Comparison of ENCODE assay signal across 20 cellular contexts in the genomic region with DNA sequence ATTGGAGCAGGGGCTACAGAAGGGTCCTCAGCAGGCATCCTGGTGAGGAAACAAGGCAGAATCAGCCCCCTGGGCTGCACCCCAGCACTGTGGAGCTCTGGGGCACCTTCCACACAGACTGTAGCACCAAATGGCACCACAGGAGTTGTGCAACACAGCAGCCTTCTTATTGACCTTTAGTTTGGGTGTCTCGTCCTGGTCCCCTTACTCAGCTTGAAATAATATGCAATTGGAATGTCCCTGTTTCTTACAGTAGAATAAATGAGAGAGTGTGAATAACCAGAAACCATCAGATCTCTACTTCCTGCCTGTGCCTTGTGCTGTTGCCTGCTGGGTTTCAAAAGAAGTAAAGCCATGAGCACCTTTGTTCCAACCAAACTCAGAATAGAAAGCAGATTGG. TPM values are rescaled to one million over a fixed set of nuclear protein-coding genes. Genes with fewer than 3 reads are reported as not detected.
A peak's percentile ranks its signal among the peaks of the same experiment; 100 is the strongest.
DNase-seq lines count a peak whose midpoint lies in the region; ATAC-seq and TF ChIP-seq lines count a peak whose summit lies in the region.
"Had no signal": no experiment of that assay in that cellular context is flagged by ENCODE, and none has a peak within 500 bp of the region (broad histone marks: within the 10 kb centered on the region; RNA-seq: fewer than 3 reads in every experiment).

No MANE protein-coding gene starts in this region.

- TF ChIP-seq CTCF in RWPE2 (IDR thresholded peaks at IDR 0.05; ENCODE audit: poor library complexity, severe bottlenecking) (no peak), breast epithelium (IDR thresholded peaks at IDR 0.05) (no peak)

- peak overlapping the region; percentile 5 for H3K27ac Mint-ChIP-seq in activated naive CD4-positive, alpha-beta T cell treated with anti-CD3 and anti-CD28 coated beads for 36 hours
- H3K27ac Mint-ChIP-seq in activated naive CD4-positive, alpha-beta T cell treated with anti-CD3 and anti-CD28 coated beads, Interleukin-2, amount 10 ng/mL, durations not matched to agents 7 days and 5 days = no peak overlapping the region
- no peak overlapping the region for H3K27ac Mint-ChIP-seq in stimulated activated naive CD8-positive, alpha-beta T cell treated with anti-CD3 and anti-CD28 coated beads, Interleukin-15, amount 100 ng/mL, for 72 hours
- H3K27ac Mint-ChIP-seq: CD4-positive, CD25-positive, alpha-beta regulatory T cell; HFFc6 had no signal

- peak; percentile 16 for DNase-seq in activated naive CD4-positive, alpha-beta T cell treated with anti-CD3 and anti-CD28 coated beads for 36 hours
- DNase-seq in activated naive CD4-positive, alpha-beta T cell treated with anti-CD3 and anti-CD28 coated beads, Interleukin-2, amount 10 ng/mL, durations not matched to agents 7 days and 5 days = no peak
- DNase-seq in RWPE2 (ENCODE audit: low spot score) (peak; percentile 19), islet precursor cell (peak; percentile 8), breast epithelium (ENCODE audit: low spot score in 2 of 2) (no peak)
- no peak for DNase-seq in stimulated activated naive CD8-positive, alpha-beta T cell treated with anti-CD3 and anti-CD28 coated beads, Interleukin-15, amount 100 ng/mL, for 72 hours
- DNase-seq: CD4-positive, CD25-positive, alpha-beta regulatory T cell; DMS79 treated with DMSO at 0.1 percent for 48 hours; H9; HFFc6; Kasumi-1; MG63; NCI-H1694 treated with DMSO at 0.1 percent for 48 hours; NCI-H2081 treated with DMSO at 0.1 percent for 48 hours; NCI-H2171 treated with DMSO at 0.1 percent for 48 hours; NCI-H524 treated with DMSO at 0.1 percent for 48 hours; NCI-H82; PC-3; SHP77 had no signal

- intact Hi-C loops in activated naive CD4-positive, alpha-beta T cell treated with anti-CD3 and anti-CD28 coated beads for 36 hours (cut with micrococcal nuclease) = no loop called here
- intact Hi-C loops in breast epithelium (cut with DNase I; ENCODE audit: low total_unique reads) = no loop called here

- H3K36me3 Mint-ChIP-seq in activated naive CD4-positive, alpha-beta T cell treated with anti-CD3 and anti-CD28 coated beads for 36 hours (ENCODE audit: low read depth) = no peaks in the 10 kb centered on the region
- no peaks in the 10 kb centered on the region for H3K36me3 Mint-ChIP-seq in activated naive CD4-positive, alpha-beta T cell treated with anti-CD3 and anti-CD28 coated beads, Interleukin-2, amount 10 ng/mL, durations not matched to agents 7 days and 5 days

- H3K4me1 Mint-ChIP-seq in activated naive CD4-positive, alpha-beta T cell treated with anti-CD3 and anti-CD28 coated beads for 36 hours (ENCODE audit: low read depth) = peaks cover 7% of the 10 kb centered on the region
- H3K4me1 Mint-ChIP-seq in activated naive CD4-positive, alpha-beta T cell treated with anti-CD3 and anti-CD28 coated beads, Interleukin-2, amount 10 ng/mL, durations not matched to agents 7 days and 5 days = no peaks in the 10 kb centered on the region
- H3K4me1 Mint-ChIP-seq in stimulated activated naive CD8-positive, alpha-beta T cell treated with anti-CD3 and anti-CD28 coated beads, Interleukin-15, amount 100 ng/mL, for 72 hours = peaks cover 16% of the 10 kb centered on the region

- TF ChIP-seq POLR2A in breast epithelium (IDR thresholded peaks at IDR 0.05) = no peak

- H3K4me3 Mint-ChIP-seq in activated naive CD4-positive, alpha-beta T cell treated with anti-CD3 and anti-CD28 coated beads for 36 hours = no peak overlapping the region
- no peak overlapping the region for H3K4me3 Mint-ChIP-seq in activated naive CD4-positive, alpha-beta T cell treated with anti-CD3 and anti-CD28 coated beads, Interleukin-2, amount 10 ng/mL, durations not matched to agents 7 days and 5 days
- no peak overlapping the region for H3K4me3 Mint-ChIP-seq in stimulated activated naive CD8-positive, alpha-beta T cell treated with anti-CD3 and anti-CD28 coated beads, Interleukin-15, amount 100 ng/mL, for 72 hours
- H3K4me3 Mint-ChIP-seq: CD4-positive, CD25-positive, alpha-beta regulatory T cell; H9; HFFc6 had no signal

- no peak overlapping the region for H3K27ac ChIP-seq in RWPE2 (ENCODE audit: poor library complexity, severe bottlenecking)
- no peak overlapping the region for H3K27ac ChIP-seq in breast epithelium

- no peaks in the 10 kb centered on the region for H3K9me3 Mint-ChIP-seq in activated naive CD4-positive, alpha-beta T cell treated with anti-CD3 and anti-CD28 coated beads for 36 hours
- no peaks in the 10 kb centered on the region for H3K9me3 Mint-ChIP-seq in activated naive CD4-positive, alpha-beta T cell treated with anti-CD3 and anti-CD28 coated beads, Interleukin-2, amount 10 ng/mL, durations not matched to agents 7 days and 5 days
- no peaks in the 10 kb centered on the region for H3K9me3 Mint-ChIP-seq in stimulated activated naive CD8-positive, alpha-beta T cell treated with anti-CD3 and anti-CD28 coated beads, Interleukin-15, amount 100 ng/mL, for 72 hours
- H3K9me3 Mint-ChIP-seq: H9, HFFc6 had no signal

- H3K27me3 ChIP-seq in RWPE2 (ENCODE audit: insufficient read depth, poor library complexity, severe bottlenecking) = no peaks in the 10 kb centered on the region
- H3K27me3 ChIP-seq in breast epithelium = no peaks in the 10 kb centered on the region
- H3K27me3 ChIP-seq: MG63 had no signal

- no peaks in the 10 kb centered on the region for H3K4me1 ChIP-seq in RWPE2 (ENCODE audit: insufficient read depth, poor library complexity, severe bottlenecking)
- H3K4me1 ChIP-seq in breast epithelium = no peaks in the 10 kb centered on the region

- CTCF ChIA-PET in activated naive CD4-positive, alpha-beta T cell treated with anti-CD3 and anti-CD28 coated beads for 36 hours (lab: Charles Lee) = no interaction called here
- CTCF ChIA-PET in activated naive CD4-positive, alpha-beta T cell treated with anti-CD3 and anti-CD28 coated beads, Interleukin-2, amount 10 ng/mL, durations not matched to agents 7 days and 5 days (lab: Charles Lee) = no interaction called here

- H3K9me3 ChIP-seq in RWPE2 (ENCODE audit: severe bottlenecking) = no peaks in the 10 kb centered on the region
- H3K9me3 ChIP-seq in breast epithelium = no peaks in the 10 kb centered on the region
- H3K9me3 ChIP-seq: MG63 had no signal

- no peaks in the 10 kb centered on the region for H3K36me3 ChIP-seq in RWPE2 (ENCODE audit: low read depth)
- H3K36me3 ChIP-seq in breast epithelium = no peaks in the 10 kb centered on the region
- H3K36me3 ChIP-seq: MG63 had no signal

- H3K27me3 Mint-ChIP-seq in activated naive CD4-positive, alpha-beta T cell treated with anti-CD3 and anti-CD28 coated beads for 36 hours (ENCODE audit: low read depth) = no peaks in the 10 kb centered on the region
- peaks cover 10% of the 10 kb centered on the region for H3K27me3 Mint-ChIP-seq in activated naive CD4-positive, alpha-beta T cell treated with anti-CD3 and anti-CD28 coated beads, Interleukin-2, amount 10 ng/mL, durations not matched to agents 7 days and 5 days
- no peaks in the 10 kb centered on the region for H3K27me3 Mint-ChIP-seq in stimulated activated naive CD8-positive, alpha-beta T cell treated with anti-CD3 and anti-CD28 coated beads, Interleukin-15, amount 100 ng/mL, for 72 hours

- H3K4me3 ChIP-seq in RWPE2 (ENCODE audit: severe bottlenecking) (no peak overlapping the region), breast epithelium (no peak overlapping the region)
- H3K4me3 ChIP-seq: MG63 had no signal

- no peak for ATAC-seq in RWPE2 (ENCODE audit: low read depth)
- ATAC-seq in stimulated activated naive CD8-positive, alpha-beta T cell treated with anti-CD3 and anti-CD28 coated beads, Interleukin-15, amount 100 ng/mL, for 72 hours = peak; percentile 67
- no peak for ATAC-seq in GM18873 (IDR thresholded peaks at IDR 0.05; ENCODE audit: low FRiP score, unreplicated experiment)
- ATAC-seq: PC-3 had no signal

RNA-seq across cellular contexts. Expression of a gene that starts 44.5 kb away (rescaled TPM):
- 1,000 to 10,000 TPM; 2,674 to 2,950 TPM for total RNA-seq in activated naive CD4-positive, alpha-beta T cell treated with anti-CD3 and anti-CD28 coated beads for 36 hours
- total RNA-seq in breast epithelium = 100 to 1,000 TPM; 624 to 881 (median 805) TPM

Comparison
In these comparisons a context has a peak if more than half of its experiments do, and no peak if none do; other contexts are left out.
1. DNase-seq: peak in activated naive CD4-positive, alpha-beta T cell treated with anti-CD3 and anti-CD28 coated beads for 36 hours (single experiment), RWPE2 (single experiment) and islet precursor cell (single experiment); none in activated naive CD4-positive, alpha-beta T cell treated with anti-CD3 and anti-CD28 coated beads, Interleukin-2, amount 10 ng/mL, durations not matched to agents 7 days and 5 days (single experiment), stimulated activated naive CD8-positive, alpha-beta T cell treated with anti-CD3 and anti-CD28 coated beads, Interleukin-15, amount 100 ng/mL, for 72 hours (0 of 2) and breast epithelium (0 of 2).